14 cellular contexts compared by ENCODE assay signal in the genomic region with DNA sequence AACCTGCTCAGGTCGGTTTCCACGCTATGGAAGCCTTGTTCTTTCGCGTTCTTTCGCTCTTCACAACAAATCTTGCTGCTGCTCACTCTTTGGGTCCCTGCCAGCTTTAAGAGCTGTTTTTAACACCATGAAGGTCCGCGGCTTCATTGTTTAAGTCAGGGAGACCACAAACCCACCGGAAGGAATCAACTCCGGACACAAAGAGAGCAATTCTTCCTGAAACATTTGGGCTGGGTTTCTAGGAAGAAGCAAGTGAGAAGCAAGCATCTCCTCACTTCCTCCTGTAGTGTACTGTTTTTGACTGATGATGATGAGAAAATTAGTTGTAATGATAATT. TPM values are rescaled to one million over a fixed set of nuclear protein-coding genes. Genes with fewer than 3 reads are reported as not detected.
DNase-seq lines count a peak whose midpoint lies in the region; ATAC-seq and TF ChIP-seq lines count a peak whose summit lies in the region.
"Had no signal": no experiment of that assay in that cellular context is flagged by ENCODE, and none has a peak within 500 bp of the region (broad histone marks: within the 10 kb centered on the region; RNA-seq: fewer than 3 reads in every experiment).

No MANE protein-coding gene starts in this region.

- no peak for TF ChIP-seq POLR2A in NB4 (IDR thresholded peaks at IDR 0.05; ENCODE audit: extremely low read depth, insufficient read length)

- POLR2A ChIA-PET in activated CD4-positive, alpha-beta T cell treated with anti-CD3 and anti-CD28 coated beads, Interleukin-2, amount 10 ng/mL, durations not matched to agents 7 days and 5 days (lab: Charles Lee) = interaction anchor here (0.6 kb wide), 1 partner anchor 15 kb away, joined by 4 read pairs; no protein-coding TSS in a partner anchor
- POLR2A ChIA-PET in activated naive CD8-positive, alpha-beta T cell treated with anti-CD3 and anti-CD28 coated beads, Interleukin-2, amount 10 ng/mL, durations not matched to agents 7 days and 5 days (lab: Charles Lee) = interaction anchor here (0.6 to 5.9 kb wide), 8 partner anchors 9 to 1242 kb away, joined by 3 to 45 read pairs (median 4); a partner anchor contains a TSS

- H3K9me3 Mint-ChIP-seq in activated CD4-positive, alpha-beta T cell treated with anti-CD3 and anti-CD28 coated beads, Interleukin-2, amount 10 ng/mL, durations not matched to agents 7 days and 5 days = peaks cover 12% of the 10 kb centered on the region
- no peaks in the 10 kb centered on the region for H3K9me3 Mint-ChIP-seq in activated naive CD8-positive, alpha-beta T cell treated with anti-CD3 and anti-CD28 coated beads, Interleukin-2, amount 10 ng/mL, durations not matched to agents 7 days and 5 days
- peaks cover 3% of the 10 kb centered on the region for H3K9me3 Mint-ChIP-seq in neural crest cell

- H3K4me3 ChIP-seq in NB4 (ENCODE audit: low read depth, low read length) (no peak overlapping the region), foreskin fibroblast (ENCODE audit: low read depth in 1 of 2, low read length in 2 of 2) (no peak overlapping the region)
- H3K4me3 ChIP-seq: MG63, right atrium auricular region, uterus had no signal

- H3K27me3 Mint-ChIP-seq in activated CD4-positive, alpha-beta T cell treated with anti-CD3 and anti-CD28 coated beads, Interleukin-2, amount 10 ng/mL, durations not matched to agents 7 days and 5 days = no peaks in the 10 kb centered on the region
- H3K27me3 Mint-ChIP-seq in activated naive CD8-positive, alpha-beta T cell treated with anti-CD3 and anti-CD28 coated beads, Interleukin-2, amount 10 ng/mL, durations not matched to agents 7 days and 5 days = no peaks in the 10 kb centered on the region
- H3K27me3 Mint-ChIP-seq in neural crest cell (ENCODE audit: low read depth) = peaks cover 3% of the 10 kb centered on the region

- peaks cover 16% of the 10 kb centered on the region for H3K36me3 Mint-ChIP-seq in activated CD4-positive, alpha-beta T cell treated with anti-CD3 and anti-CD28 coated beads, Interleukin-2, amount 10 ng/mL, durations not matched to agents 7 days and 5 days (ENCODE audit: low read depth)
- H3K36me3 Mint-ChIP-seq in activated naive CD8-positive, alpha-beta T cell treated with anti-CD3 and anti-CD28 coated beads, Interleukin-2, amount 10 ng/mL, durations not matched to agents 7 days and 5 days = peaks cover 14% of the 10 kb centered on the region
- H3K36me3 Mint-ChIP-seq in neural crest cell (ENCODE audit: low read depth) = peaks cover 2% of the 10 kb centered on the region

- CTCF ChIA-PET in activated CD4-positive, alpha-beta T cell treated with anti-CD3 and anti-CD28 coated beads, Interleukin-2, amount 10 ng/mL, durations not matched to agents 7 days and 5 days (lab: Charles Lee) = interaction anchor here (0.6 to 1.1 kb wide), 2 partner anchors 8 to 170 kb away, joined by 3 to 4 read pairs; no protein-coding TSS in a partner anchor

- H3K4me3 Mint-ChIP-seq in activated CD4-positive, alpha-beta T cell treated with anti-CD3 and anti-CD28 coated beads, Interleukin-2, amount 10 ng/mL, durations not matched to agents 7 days and 5 days = peak overlapping the region; percentile 52
- H3K4me3 Mint-ChIP-seq in activated naive CD8-positive, alpha-beta T cell treated with anti-CD3 and anti-CD28 coated beads, Interleukin-2, amount 10 ng/mL, durations not matched to agents 7 days and 5 days = peak overlapping the region; percentile 71
- H3K4me3 Mint-ChIP-seq in neural crest cell = peak overlapping the region; percentile 99

- H3K27ac Mint-ChIP-seq in activated CD4-positive, alpha-beta T cell treated with anti-CD3 and anti-CD28 coated beads, Interleukin-2, amount 10 ng/mL, durations not matched to agents 7 days and 5 days = peak overlapping the region; percentile 88
- H3K27ac Mint-ChIP-seq in activated naive CD8-positive, alpha-beta T cell treated with anti-CD3 and anti-CD28 coated beads, Interleukin-2, amount 10 ng/mL, durations not matched to agents 7 days and 5 days = peak overlapping the region; percentile 86
- no peak overlapping the region for H3K27ac Mint-ChIP-seq in neural crest cell (ENCODE audit: unreplicated experiment)

- no peak for TF ChIP-seq CTCF in NB4 (IDR thresholded peaks at IDR 0.05; ENCODE audit: low read depth, low read length)
- TF ChIP-seq CTCF in neural crest cell (conservative IDR thresholded peaks at IDR 0.05) = no peak
- TF ChIP-seq CTCF in foreskin fibroblast (IDR thresholded peaks at IDR 0.05; ENCODE audit: low read depth, low read length) = no peak

- no peak for ATAC-seq in activated naive CD8-positive, alpha-beta T cell treated with anti-CD3 and anti-CD28 coated beads, Interleukin-2, amount 10 ng/mL, durations not matched to agents 7 days and 5 days (ENCODE audit: low read depth)
- ATAC-seq in GM18498 (IDR thresholded peaks at IDR 0.05; ENCODE audit: unreplicated experiment) = no peak
- ATAC-seq in GM18867 (IDR thresholded peaks at IDR 0.05; ENCODE audit: unreplicated experiment) = no peak
- ATAC-seq: activated CD4-positive, CD25-positive, alpha-beta regulatory T cell treated with anti-CD3 and anti-CD28 coated beads, Interleukin-2, amount 50 U/mL, for 24 hours had no signal

- DNase-seq in activated CD4-positive, alpha-beta T cell treated with anti-CD3 and anti-CD28 coated beads, Interleukin-2, amount 10 ng/mL, durations not matched to agents 7 days and 5 days = no peak
- no peak for DNase-seq in activated CD4-positive, alpha-beta T cell treated with anti-CD3 and anti-CD28 coated beads, Interleukin-2, amount 50 U/mL, for 4 hours
- peak; percentile 28 for DNase-seq in NB4 (ENCODE audit: low read depth)
- DNase-seq in activated naive CD8-positive, alpha-beta T cell treated with anti-CD3 and anti-CD28 coated beads, Interleukin-2, amount 10 ng/mL, durations not matched to agents 7 days and 5 days = no peak
- no peak for DNase-seq in neural crest cell (ENCODE audit: low read depth, low spot score)
- no peak for DNase-seq in foreskin fibroblast
- DNase-seq: anterior cingulate cortex, MG63, NCI-H1694 treated with DMSO at 0.1 percent for 48 hours, uterus had no signal

- peaks cover 59% of the 10 kb centered on the region for H3K4me1 Mint-ChIP-seq in activated CD4-positive, alpha-beta T cell treated with anti-CD3 and anti-CD28 coated beads, Interleukin-2, amount 10 ng/mL, durations not matched to agents 7 days and 5 days
- peaks cover 43% of the 10 kb centered on the region for H3K4me1 Mint-ChIP-seq in activated naive CD8-positive, alpha-beta T cell treated with anti-CD3 and anti-CD28 coated beads, Interleukin-2, amount 10 ng/mL, durations not matched to agents 7 days and 5 days
- H3K4me1 Mint-ChIP-seq in neural crest cell = peaks cover 42% of the 10 kb centered on the region

RNA-seq across cellular contexts. Expression of a gene that starts 2.1 kb away (rescaled TPM):
- 10 to 100 TPM; 63.6 to 64.8 TPM for total RNA-seq in activated CD4-positive, alpha-beta T cell treated with anti-CD3 and anti-CD28 coated beads, Interleukin-2, amount 10 ng/mL, durations not matched to agents 7 days and 5 days
- total RNA-seq in activated naive CD8-positive, alpha-beta T cell treated with anti-CD3 and anti-CD28 coated beads, Interleukin-2, amount 10 ng/mL, durations not matched to agents 7 days and 5 days = 10 to 100 TPM; 55.1 to 56.0 TPM
- total RNA-seq in neural crest cell = 210 and 216 TPM in 2 replicates

RNA-seq across cellular contexts. Expression of a gene that starts 4.2 kb away (rescaled TPM):
- total RNA-seq in activated CD4-positive, alpha-beta T cell treated with anti-CD3 and anti-CD28 coated beads, Interleukin-2, amount 10 ng/mL, durations not matched to agents 7 days and 5 days = 10 to 100 TPM; 21.2 to 22.4 TPM
- total RNA-seq in activated naive CD8-positive, alpha-beta T cell treated with anti-CD3 and anti-CD28 coated beads, Interleukin-2, amount 10 ng/mL, durations not matched to agents 7 days and 5 days = 10 to 100 TPM; 31.3 to 36.8 TPM
- 22.6 and 25.8 TPM in 2 replicates for total RNA-seq in neural crest cell

RNA-seq across cellular contexts. Expression of a gene that starts 55.2 kb away (rescaled TPM):
- 10 to 100 TPM; 53.2 to 65.9 TPM for total RNA-seq in activated CD4-positive, alpha-beta T cell treated with anti-CD3 and anti-CD28 coated beads, Interleukin-2, amount 10 ng/mL, durations not matched to agents 7 days and 5 days
- total RNA-seq in activated naive CD8-positive, alpha-beta T cell treated with anti-CD3 and anti-CD28 coated beads, Interleukin-2, amount 10 ng/mL, durations not matched to agents 7 days and 5 days = 10 to 100 TPM; 62.2 to 63.1 TPM
- 121 and 131 TPM in 2 replicates for total RNA-seq in neural crest cell
